Comparison of ENCODE assay signal across 24 cellular contexts in the genomic region with DNA sequence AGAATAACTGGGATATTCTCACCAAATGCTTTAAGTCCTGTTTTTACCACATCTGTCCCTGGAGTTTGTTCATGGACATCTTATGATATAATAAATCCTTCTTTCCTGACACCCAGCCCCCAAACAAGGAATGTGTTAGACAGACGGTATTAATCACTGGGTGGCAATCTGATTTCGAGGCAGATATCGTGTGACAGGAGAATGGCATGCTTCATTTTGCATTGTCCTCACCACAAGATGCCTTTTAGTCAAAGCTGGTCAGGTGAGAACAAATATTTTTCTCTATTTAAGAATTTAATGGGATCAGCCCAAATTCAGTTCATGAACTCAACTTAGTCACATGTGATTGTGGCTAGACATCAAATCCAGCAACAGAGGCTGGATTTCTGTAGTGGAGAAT.
DNase-seq lines count a peak whose midpoint lies in the region; ATAC-seq and TF ChIP-seq lines count a peak whose summit lies in the region.
"Had no signal": no experiment of that assay in that cellular context is flagged by ENCODE, and none has a peak within 500 bp of the region (broad histone marks: within the 10 kb centered on the region; RNA-seq: fewer than 3 reads in every experiment).

No MANE protein-coding gene starts in this region.

- peaks cover under 1% of the 10 kb centered on the region for H3K9me3 Mint-ChIP-seq in nephron progenitor cell
- H3K9me3 Mint-ChIP-seq: CD8-positive, alpha-beta T cell; IgD-negative memory B cell had no signal

- peaks cover under 1% of the 10 kb centered on the region for H3K36me3 Mint-ChIP-seq in nephron progenitor cell (ENCODE audit: low read depth)
- H3K36me3 Mint-ChIP-seq: CD8-positive, alpha-beta T cell; IgD-negative memory B cell; T-cell had no signal

- ATAC-seq in GM18517 (IDR thresholded peaks at IDR 0.05; ENCODE audit: unreplicated experiment) (no peak), HG03025 (IDR thresholded peaks at IDR 0.05; ENCODE audit: low FRiP score, unreplicated experiment) (no peak)
- ATAC-seq: CD8-positive, alpha-beta T cell; HCT116; T-cell had no signal

- no peak overlapping the region for H3K4me3 Mint-ChIP-seq in nephron progenitor cell
- H3K4me3 Mint-ChIP-seq: B cell; CD8-positive, alpha-beta T cell; IgD-negative memory B cell; T-cell had no signal

- peak; percentile 61 for DNase-seq in M059J (ENCODE audit: low read depth)
- peak; percentile 5 for DNase-seq in foreskin melanocyte
- DNase-seq in renal cortical epithelial cell (ENCODE audit: low read depth) = peak; percentile 30
- DNase-seq in nephron progenitor cell = no peak
- DNase-seq in stimulated activated CD4-positive, alpha-beta T cell treated with anti-CD3 and anti-CD28 coated beads, Interleukin-1b, Interleukin-23, amount 100 ng/mL, for 48 hours = no peak
- DNase-seq: Calu3; CD8-positive, alpha-beta T cell; GF-D8; NCI-H1092; NCI-H1417 treated with DMSO at 0.1 percent for 48 hours; NCI-H1694 treated with DMSO at 0.1 percent for 48 hours; NCI-H2081; NCI-H446; NCI-H524 treated with DMSO at 0.1 percent for 48 hours; NCI-H82; NK-92 treated with Interleukin-12 subunit alpha and Interleukin-12 subunit beta, amount 100 ng/mL, for 24 hours; RPMI8226; SHP77; T-cell had no signal

- no peak overlapping the region for H3K27ac Mint-ChIP-seq in nephron progenitor cell
- H3K27ac Mint-ChIP-seq: B cell; CD8-positive, alpha-beta T cell; IgD-negative memory B cell; T-cell had no signal

- TF ChIP-seq CTCF in nephron progenitor cell (IDR thresholded peaks at IDR 0.05) = no peak

- H3K27me3 Mint-ChIP-seq in nephron progenitor cell (ENCODE audit: low read depth, poor library complexity) = no peaks in the 10 kb centered on the region
- H3K27me3 Mint-ChIP-seq: T-cell had no signal

- H3K4me1 Mint-ChIP-seq in nephron progenitor cell = peaks cover 27% of the 10 kb centered on the region
- H3K4me1 Mint-ChIP-seq: B cell, IgD-negative memory B cell, T-cell had no signal

Comparison
In these comparisons a context has a peak if more than half of its experiments do, and no peak if none do; other contexts are left out.
1. DNase-seq: peak in M059J (single experiment), foreskin melanocyte (single experiment) and renal cortical epithelial cell (single experiment); none in nephron progenitor cell (single experiment) and stimulated activated CD4-positive, alpha-beta T cell treated with anti-CD3 and anti-CD28 coated beads, Interleukin-1b, Interleukin-23, amount 100 ng/mL, for 48 hours (single experiment).